9 cellular contexts compared by ENCODE assay signal in genomic region chr13:94227255-94227879, GRCh38.
"Had no signal": no experiment of that assay in that cellular context is flagged by ENCODE, and none has a peak within 500 bp of the region (broad histone marks: within the 10 kb centered on the region; RNA-seq: fewer than 3 reads in every experiment).

No MANE protein-coding gene starts in this region.

- H3K9me3 ChIP-seq: HAP-1 had no signal

- H2AFZ ChIP-seq: GM23248 had no signal

- ATAC-seq: HCT116 had no signal

- H3K27ac ChIP-seq: GM23248 had no signal

- H3K9me3 Mint-ChIP-seq: HFFc6 had no signal

- H3K4me3 Mint-ChIP-seq: HFFc6, IgD-negative memory B cell had no signal

- H3K4me1 Mint-ChIP-seq: IgD-negative memory B cell had no signal

- H3K4me1 ChIP-seq: HAP-1 had no signal

- FAIRE-seq: HTR-8/SVneo had no signal

- H3K9ac ChIP-seq: GM23248 had no signal

- DNase-seq: GM23248, GOT3, H7, HFFc6, KBM-7 had no signal

- H3K36me3 ChIP-seq: HAP-1 had no signal

- H3K27ac Mint-ChIP-seq: HFFc6, IgD-negative memory B cell had no signal

- H3K4me3 ChIP-seq: GM23248, HAP-1 had no signal

- H3K36me3 Mint-ChIP-seq: IgD-negative memory B cell had no signal
